In the genomic region with DNA sequence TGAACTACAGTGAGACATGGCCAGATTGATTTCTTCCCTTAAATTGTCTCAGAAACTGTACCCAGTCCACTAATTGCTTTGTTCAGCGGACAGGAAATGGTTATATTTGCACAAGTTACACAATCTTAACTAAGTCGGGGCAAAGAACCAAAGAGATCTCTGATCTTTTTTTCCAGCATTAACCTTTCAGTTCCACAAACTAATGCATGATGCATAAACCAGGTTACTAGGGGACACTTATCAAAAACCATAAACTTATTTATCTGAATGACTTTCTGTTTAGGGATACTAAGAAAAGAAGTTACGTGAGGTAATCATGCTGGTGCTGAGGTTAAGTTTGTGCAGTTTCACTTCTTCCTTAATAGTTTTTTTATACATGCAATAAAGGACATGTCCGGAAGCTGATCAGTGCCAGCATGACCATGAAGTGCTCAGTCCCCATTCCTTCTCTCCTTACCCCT, we compare ENCODE assay signal across 8 cellular contexts.
DNase-seq lines count a peak whose midpoint lies in the region; ATAC-seq lines count a peak whose summit lies in the region.

No MANE protein-coding gene starts in this region.

- H3K4me1 Mint-ChIP-seq in stimulated activated naive CD8-positive, alpha-beta T cell treated with anti-CD3 and anti-CD28 coated beads, Interleukin-15, Interleukin-2, amounts not matched to agents 100 ng/mL and 50 ng/mL, for 24 hours (ENCODE audit: low read depth) = peaks cover 51% of the 10 kb centered on the region

- H3K27ac ChIP-seq in caudate nucleus (ENCODE audit: low read depth, low read length) = no peak overlapping the region

- peak; percentile 63 for DNase-seq in NCI-H69 (lab: John Stamatoyannopoulos, UW)
- DNase-seq in foreskin melanocyte = peak; percentile 16
- DNase-seq in caudate nucleus (lab: John Stamatoyannopoulos, UW) = no peak
- no peak for DNase-seq in activated CD4-positive, CD25-positive, alpha-beta regulatory T cell treated with anti-CD3 and anti-CD28 coated beads, Interleukin-2, amount 50 U/mL, for 72 hours
- DNase-seq in NK-92 (lab: John Stamatoyannopoulos, UW; ENCODE audit: unreplicated experiment) = no peak

- H3K27me3 Mint-ChIP-seq in stimulated activated naive CD8-positive, alpha-beta T cell treated with anti-CD3 and anti-CD28 coated beads, Interleukin-15, Interleukin-2, amounts not matched to agents 100 ng/mL and 50 ng/mL, for 24 hours = no peaks in the 10 kb centered on the region

- peaks cover 21% of the 10 kb centered on the region for H3K36me3 Mint-ChIP-seq in stimulated activated naive CD8-positive, alpha-beta T cell treated with anti-CD3 and anti-CD28 coated beads, Interleukin-15, Interleukin-2, amounts not matched to agents 100 ng/mL and 50 ng/mL, for 24 hours (ENCODE audit: low read depth)

- no peaks in the 10 kb centered on the region for H3K9me3 Mint-ChIP-seq in stimulated activated naive CD8-positive, alpha-beta T cell treated with anti-CD3 and anti-CD28 coated beads, Interleukin-15, Interleukin-2, amounts not matched to agents 100 ng/mL and 50 ng/mL, for 24 hours

- no peak overlapping the region for H3K27ac Mint-ChIP-seq in stimulated activated naive CD8-positive, alpha-beta T cell treated with anti-CD3 and anti-CD28 coated beads, Interleukin-15, Interleukin-2, amounts not matched to agents 100 ng/mL and 50 ng/mL, for 24 hours

- H3K4me3 Mint-ChIP-seq in stimulated activated naive CD8-positive, alpha-beta T cell treated with anti-CD3 and anti-CD28 coated beads, Interleukin-15, Interleukin-2, amounts not matched to agents 100 ng/mL and 50 ng/mL, for 24 hours = peak overlapping the region; percentile 31

- ATAC-seq in GM18499 (IDR thresholded peaks at IDR 0.05; ENCODE audit: insufficient read depth, unreplicated experiment) (peak; percentile 90), HG02571 (IDR thresholded peaks at IDR 0.05; ENCODE audit: unreplicated experiment) (peak; percentile 80)

Comparison
In these comparisons a context has a peak if more than half of its experiments do, and no peak if none do; other contexts are left out.
1. DNase-seq: peak in NCI-H69 (single experiment) and foreskin melanocyte (single experiment); none in caudate nucleus (0 of 61), activated CD4-positive, CD25-positive, alpha-beta regulatory T cell treated with anti-CD3 and anti-CD28 coated beads, Interleukin-2, amount 50 U/mL, for 72 hours (single experiment) and NK-92 (single experiment).